Comparison of ENCODE assay signal across 24 cellular contexts in the genomic region with DNA sequence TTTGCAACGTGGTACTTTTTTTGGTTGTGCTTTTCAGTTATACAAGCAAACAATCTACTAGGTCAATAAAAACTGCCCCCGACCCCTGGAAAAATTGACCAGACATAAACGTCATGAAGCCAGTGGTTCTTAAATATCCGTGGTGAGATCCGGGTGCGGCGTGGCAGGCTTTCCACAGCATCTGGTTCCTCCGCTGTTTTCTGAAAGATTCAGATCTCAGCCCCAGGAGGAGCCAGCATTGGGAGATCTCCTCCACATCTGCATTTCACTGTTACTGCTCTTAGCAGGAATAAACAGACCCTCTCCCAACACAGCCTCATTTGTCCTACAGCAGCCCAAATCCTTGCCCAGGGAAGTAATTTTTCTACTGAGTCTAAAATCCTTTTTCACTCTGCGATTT.
"Had no signal": no experiment of that assay in that cellular context is flagged by ENCODE, and none has a peak within 500 bp of the region (broad histone marks: within the 10 kb centered on the region; RNA-seq: fewer than 3 reads in every experiment).

No MANE protein-coding gene starts in this region.

- ATAC-seq: esophagus mucosa, gastrocnemius medialis, left cardiac atrium, left lung, left ventricle myocardium superior, lower lobe of right lung, mucosa of descending colon had no signal

- H3K4me3 ChIP-seq: colonic mucosa, esophagus squamous epithelium, gastrocnemius medialis, hepatocyte, left lung, lower lobe of right lung, mucosa of descending colon had no signal

- H3K27me3 Mint-ChIP-seq: dendritic cell treated with granulocyte-macrophage colony-stimulating factor and Interleukin-4, amounts not matched to agents 40 ng/mL and 50 ng/mL, for 4 days had no signal

- H3K4me3 Mint-ChIP-seq: dendritic cell treated with granulocyte-macrophage colony-stimulating factor and Interleukin-4, amounts not matched to agents 40 ng/mL and 50 ng/mL, for 4 days; immature natural killer cell; mesothelial cell of epicardium; naive B cell had no signal

- H3K36me3 ChIP-seq: colonic mucosa, esophagus squamous epithelium, gastrocnemius medialis, left lung, lower lobe of right lung had no signal

- H3K9me3 ChIP-seq: colonic mucosa, lower lobe of right lung, mucosa of descending colon had no signal

- DNase-seq: colonic mucosa; cortex of kidney; effector CD4-positive, alpha-beta T cell; effector memory CD4-positive, alpha-beta T cell; erythroblast; esophagus squamous epithelium; foreskin fibroblast; foreskin melanocyte; gastrocnemius medialis; glutamatergic neuron; hypothalamus; immature natural killer cell; left cardiac atrium; left lung; left ventricle myocardium superior; lower lobe of right lung; mesenchymal stem cell; mucosa of descending colon; naive B cell had no signal

- H3K36me3 Mint-ChIP-seq: immature natural killer cell had no signal

- H3K4me1 Mint-ChIP-seq: immature natural killer cell, naive B cell had no signal

- H3K27me3 ChIP-seq: colonic mucosa, gastrocnemius medialis, hepatocyte, left lung had no signal

- H3K27ac ChIP-seq: colonic mucosa, epithelial cell of prostate, esophagus squamous epithelium, gastrocnemius medialis, hepatocyte, left lung, lower lobe of right lung had no signal

- H3K4me1 ChIP-seq: colonic mucosa, esophagus squamous epithelium, gastrocnemius medialis, left lung, lower lobe of right lung had no signal

- H3K27ac Mint-ChIP-seq: dendritic cell treated with granulocyte-macrophage colony-stimulating factor and Interleukin-4, amounts not matched to agents 40 ng/mL and 50 ng/mL, for 4 days; immature natural killer cell; mesothelial cell of epicardium had no signal
